15 cellular contexts compared by ENCODE assay signal in genomic region chr9:84146893-84147705, GRCh38.
DNase-seq lines count a peak whose midpoint lies in the region; ATAC-seq and TF ChIP-seq lines count a peak whose summit lies in the region.
"Had no signal": no experiment of that assay in that cellular context is flagged by ENCODE, and none has a peak within 500 bp of the region (broad histone marks: within the 10 kb centered on the region; RNA-seq: fewer than 3 reads in every experiment).

No MANE protein-coding gene starts in this region.

- intact Hi-C loops in sciatic nerve (cut with DNase I): no loop called here
- intact Hi-C loops in CD4-positive, alpha-beta T cell (cut with DNase I, micrococcal nuclease): no loop called here

- peaks cover 13% of the 10 kb centered on the region for H3K27me3 ChIP-seq in cardiac muscle cell
- H3K27me3 ChIP-seq in CD4-positive, alpha-beta T cell (ENCODE audit: control insufficient read depth, insufficient read depth, low read length): peaks cover 12% of the 10 kb centered on the region

- ATAC-seq in sciatic nerve: peak; percentile 84
- no peak for ATAC-seq in CD4-positive, alpha-beta T cell (ENCODE audit: poor library complexity)
- ATAC-seq in GM21515 (IDR thresholded peaks at IDR 0.05; ENCODE audit: unreplicated experiment): no peak
- ATAC-seq in activated T-helper 17 cell treated with anti-CD3 and anti-CD28 coated beads, Interleukin-2, amount 50 U/mL, for 72 hours (replicated peaks): no peak
- no peak for ATAC-seq in GM21526 (IDR thresholded peaks at IDR 0.05; ENCODE audit: low FRiP score, unreplicated experiment)
- ATAC-seq: activated CD8-positive, alpha-beta memory T cell treated with anti-CD3 and anti-CD28 coated beads, Interleukin-2, amount 10 ng/mL, durations not matched to agents 7 days and 5 days; activated naive CD8-positive, alpha-beta T cell treated with anti-CD3 and anti-CD28 coated beads, Interleukin-2, amount 50 U/mL, for 24 hours; natural killer cell; Panc1; stimulated activated naive B cell treated with anti-CD40 and anti-IgM and Interleukin-4, amounts not matched to agents 10 μg/mL and 1 μg/mL and 100 μg/mL, for 72 hours had no signal

- H3K4me3 ChIP-seq in cardiac muscle cell: no peak overlapping the region

- H3K9me3 Mint-ChIP-seq in CD4-positive, alpha-beta T cell: no peaks in the 10 kb centered on the region
- H3K9me3 Mint-ChIP-seq in activated T-helper 17 cell treated with anti-CD3 and anti-CD28 coated beads, Interleukin-2, amount 50 U/mL, for 72 hours: no peaks in the 10 kb centered on the region
- H3K9me3 Mint-ChIP-seq: activated naive CD8-positive, alpha-beta T cell treated with anti-CD3 and anti-CD28 coated beads, Interleukin-2, amount 50 U/mL, for 24 hours; natural killer cell; stimulated activated naive B cell treated with anti-CD40 and anti-IgM and Interleukin-4, amounts not matched to agents 10 μg/mL and 1 μg/mL and 100 μg/mL, for 72 hours had no signal

- CTCF ChIA-PET in CD4-positive, alpha-beta T cell (lab: Charles Lee): no interaction called here

- no peak overlapping the region for H3K4me3 Mint-ChIP-seq in CD4-positive, alpha-beta T cell
- no peak overlapping the region for H3K4me3 Mint-ChIP-seq in activated T-helper 17 cell treated with anti-CD3 and anti-CD28 coated beads, Interleukin-2, amount 50 U/mL, for 72 hours
- H3K4me3 Mint-ChIP-seq: activated CD8-positive, alpha-beta memory T cell treated with anti-CD3 and anti-CD28 coated beads, Interleukin-2, amount 10 ng/mL, durations not matched to agents 7 days and 5 days; activated naive CD8-positive, alpha-beta T cell treated with anti-CD3 and anti-CD28 coated beads, Interleukin-2, amount 50 U/mL, for 24 hours; natural killer cell; stimulated activated naive B cell treated with anti-CD40 and anti-IgM and Interleukin-4, amounts not matched to agents 10 μg/mL and 1 μg/mL and 100 μg/mL, for 72 hours had no signal

- H3K4me1 Mint-ChIP-seq in CD4-positive, alpha-beta T cell (ENCODE audit: low read depth): no peaks in the 10 kb centered on the region
- H3K4me1 Mint-ChIP-seq in activated T-helper 17 cell treated with anti-CD3 and anti-CD28 coated beads, Interleukin-2, amount 50 U/mL, for 72 hours: no peaks in the 10 kb centered on the region
- H3K4me1 Mint-ChIP-seq: activated CD8-positive, alpha-beta memory T cell treated with anti-CD3 and anti-CD28 coated beads, Interleukin-2, amount 10 ng/mL, durations not matched to agents 7 days and 5 days; activated naive CD8-positive, alpha-beta T cell treated with anti-CD3 and anti-CD28 coated beads, Interleukin-2, amount 50 U/mL, for 24 hours; natural killer cell had no signal

- H3K36me3 Mint-ChIP-seq in CD4-positive, alpha-beta T cell (ENCODE audit: low read depth): no peaks in the 10 kb centered on the region
- no peaks in the 10 kb centered on the region for H3K36me3 Mint-ChIP-seq in activated T-helper 17 cell treated with anti-CD3 and anti-CD28 coated beads, Interleukin-2, amount 50 U/mL, for 72 hours (ENCODE audit: low read depth)
- H3K36me3 Mint-ChIP-seq: activated CD8-positive, alpha-beta memory T cell treated with anti-CD3 and anti-CD28 coated beads, Interleukin-2, amount 10 ng/mL, durations not matched to agents 7 days and 5 days; natural killer cell; stimulated activated naive B cell treated with anti-CD40 and anti-IgM and Interleukin-4, amounts not matched to agents 10 μg/mL and 1 μg/mL and 100 μg/mL, for 72 hours had no signal

- H3K4me1 ChIP-seq in cardiac muscle cell (ENCODE audit: low read depth): peaks cover 14% of the 10 kb centered on the region

- peaks cover 18% of the 10 kb centered on the region for H3K27me3 Mint-ChIP-seq in CD4-positive, alpha-beta T cell
- peaks cover 14% of the 10 kb centered on the region for H3K27me3 Mint-ChIP-seq in activated T-helper 17 cell treated with anti-CD3 and anti-CD28 coated beads, Interleukin-2, amount 50 U/mL, for 72 hours

- peak overlapping the region; percentile 45 for H3K27ac ChIP-seq in cardiac muscle cell
- H3K27ac ChIP-seq in CD4-positive, alpha-beta T cell (ENCODE audit: low read depth, low read length): no peak overlapping the region

- H3K36me3 ChIP-seq in cardiac muscle cell: no peaks in the 10 kb centered on the region

- DNase-seq in GM03348 (ENCODE audit: low spot score) (peak; percentile 55), NCI-H748 treated with DMSO at 0.1 percent for 48 hours (lab: John Stamatoyannopoulos, UW) (peak; percentile 70), cardiac muscle cell (ENCODE audit: low read depth in 1 of 2, low spot score in 1 of 2) (no peak), sciatic nerve (ENCODE audit: low spot score) (no peak)
- no peak for DNase-seq in CD4-positive, alpha-beta T cell
- DNase-seq: activated CD8-positive, alpha-beta memory T cell treated with anti-CD3 and anti-CD28 coated beads, Interleukin-2, amount 10 ng/mL, durations not matched to agents 7 days and 5 days; activated naive CD8-positive, alpha-beta T cell treated with anti-CD3 and anti-CD28 coated beads, Interleukin-2, amount 50 U/mL, for 24 hours; natural killer cell; NCI-H1694 treated with DMSO at 0.1 percent for 48 hours; stimulated activated naive B cell treated with anti-CD40 and anti-IgM and Interleukin-4, amounts not matched to agents 10 μg/mL and 1 μg/mL and 100 μg/mL, for 72 hours; T1000 had no signal

- POLR2A ChIA-PET in CD4-positive, alpha-beta T cell (lab: Charles Lee): no interaction called here

- no peaks in the 10 kb centered on the region for H3K9me3 ChIP-seq in cardiac muscle cell (ENCODE audit: low read depth)
- H3K9me3 ChIP-seq in CD4-positive, alpha-beta T cell (ENCODE audit: control insufficient read depth, low read length): no peaks in the 10 kb centered on the region

- no peak for TF ChIP-seq CTCF in cardiac muscle cell (IDR thresholded peaks at IDR 0.05; ENCODE audit: low read depth, low read length)
- no peak for TF ChIP-seq CTCF in CD4-positive, alpha-beta T cell (IDR thresholded peaks at IDR 0.05)

- no peak overlapping the region for H3K27ac Mint-ChIP-seq in CD4-positive, alpha-beta T cell
- no peak overlapping the region for H3K27ac Mint-ChIP-seq in activated T-helper 17 cell treated with anti-CD3 and anti-CD28 coated beads, Interleukin-2, amount 50 U/mL, for 72 hours
- H3K27ac Mint-ChIP-seq: activated CD8-positive, alpha-beta memory T cell treated with anti-CD3 and anti-CD28 coated beads, Interleukin-2, amount 10 ng/mL, durations not matched to agents 7 days and 5 days; activated naive CD8-positive, alpha-beta T cell treated with anti-CD3 and anti-CD28 coated beads, Interleukin-2, amount 50 U/mL, for 24 hours; natural killer cell; stimulated activated naive B cell treated with anti-CD40 and anti-IgM and Interleukin-4, amounts not matched to agents 10 μg/mL and 1 μg/mL and 100 μg/mL, for 72 hours had no signal

Comparison
In these comparisons a context has a peak if more than half of its experiments do, and no peak if none do; other contexts are left out.
1. DNase-seq: peak in GM03348 (single experiment) and NCI-H748 treated with DMSO at 0.1 percent for 48 hours (single experiment); none in cardiac muscle cell (0 of 2), sciatic nerve (single experiment) and CD4-positive, alpha-beta T cell (0 of 10).